8 cellular contexts compared by ENCODE assay signal in genomic region chr2:239328306-239329191, GRCh38.
DNase-seq lines count a peak whose midpoint lies in the region; ATAC-seq and TF ChIP-seq lines count a peak whose summit lies in the region.

No MANE protein-coding gene starts in this region.

- peak overlapping the region; percentile 72 for H2AFZ ChIP-seq in GM23248

- peak overlapping the region; percentile 76 for H3K4me2 ChIP-seq in GM23248 (ENCODE audit: unreplicated experiment)

- in situ Hi-C loops in GM23248 (cut with MboI) (no loop called here), gastrocnemius medialis (cut with MboI; ENCODE audit: low sequenced_read_pairs in 4 of 4) (no loop called here)

- H3K36me3 ChIP-seq in GM23248 (ENCODE audit: low read depth) (no peaks in the 10 kb centered on the region), gastrocnemius medialis (no peaks in the 10 kb centered on the region)

- no peaks in the 10 kb centered on the region for H3K27me3 Mint-ChIP-seq in activated T-helper 17 cell treated with anti-CD3 and anti-CD28 coated beads, Interleukin-2, amount 50 U/mL, for 72 hours
- H3K27me3 Mint-ChIP-seq in immature natural killer cell (ENCODE audit: low read depth in 3 of 3) = peaks cover 0 to 3% (median 1%) of the 10 kb centered on the region in 3 donors

- no peaks in the 10 kb centered on the region for H3K9me3 ChIP-seq in GM23248 (ENCODE audit: low read depth)
- no peaks in the 10 kb centered on the region for H3K9me3 ChIP-seq in gastrocnemius medialis

- no peaks in the 10 kb centered on the region for H3K9me2 ChIP-seq in GM23248 (ENCODE audit: insufficient read depth)

- peak overlapping the region; percentile 78 for H3K4me3 Mint-ChIP-seq in activated T-helper 17 cell treated with anti-CD3 and anti-CD28 coated beads, Interleukin-2, amount 50 U/mL, for 72 hours
- no peak overlapping the region for H3K4me3 Mint-ChIP-seq in immature natural killer cell

- H3K79me2 ChIP-seq in GM23248 (ENCODE audit: insufficient read depth) = peaks cover 33% of the 10 kb centered on the region

- peaks cover 3% of the 10 kb centered on the region; the same call in 1 of the 2 replicates for H4K20me1 ChIP-seq in GM23248 (ENCODE audit: insufficient read depth)

- no peaks in the 10 kb centered on the region for H3K9me3 Mint-ChIP-seq in activated T-helper 17 cell treated with anti-CD3 and anti-CD28 coated beads, Interleukin-2, amount 50 U/mL, for 72 hours
- H3K9me3 Mint-ChIP-seq in immature natural killer cell = no peaks in the 10 kb centered on the region

- H3K9ac ChIP-seq in GM23248 = peak overlapping the region; percentile 63

- DNase-seq in GM23248 = peak; percentile 81
- peak; percentile 92 for DNase-seq in left ventricle myocardium superior
- peak; percentile 81 to 93 for DNase-seq in gastrocnemius medialis
- DNase-seq in immature natural killer cell = no peak

- H3F3A ChIP-seq in GM23248 (ENCODE audit: insufficient read depth) = 0 out of 2 replicates have a peak, but pooled peaks cover 6% of the 10 kb centered on the region

- H3K4me3 ChIP-seq in GM23248 (peak overlapping the region; percentile 24; the same call in 1 of the 2 replicates), gastrocnemius medialis (peak overlapping the region in 3 of 4 donors; percentile 11 to 36 (median 26))

- H3K4me1 ChIP-seq in GM23248 (ENCODE audit: insufficient read depth) = peaks cover 17% of the 10 kb centered on the region
- H3K4me1 ChIP-seq in gastrocnemius medialis = peaks cover 45 to 58% of the 10 kb centered on the region in 2 donors

- intact Hi-C loops in left ventricle myocardium superior (cut with micrococcal nuclease) = no loop called here
- intact Hi-C loops in gastrocnemius medialis (cut with DNase I; ENCODE audit: low total_unique reads) = loop anchor here (2.0 kb wide), 2 partner anchors 18 to 54 kb away; no protein-coding TSS in a partner anchor

- 24 to 26% methylated on average over 20 to 21 of the region's 21 CpGs for WGBS in GM23248 (ENCODE audit: low coverage in 1 of 2, low lambda C conversion rate in 2 of 2, missing lambda C conversion rate in 2 of 2), 2 experiments

- H3K27ac ChIP-seq in GM23248 (peak overlapping the region; percentile 60), gastrocnemius medialis (peak overlapping the region; percentile 96 to 99 (median 98))

- H3K27me3 ChIP-seq in GM23248 (replicated peaks; ENCODE audit: insufficient read depth) = no peaks in the 10 kb centered on the region
- no peaks in the 10 kb centered on the region for H3K27me3 ChIP-seq in gastrocnemius medialis

- peaks cover 45% of the 10 kb centered on the region for H3K4me1 Mint-ChIP-seq in activated T-helper 17 cell treated with anti-CD3 and anti-CD28 coated beads, Interleukin-2, amount 50 U/mL, for 72 hours
- peaks cover 37 to 56% of the 10 kb centered on the region in 2 donors for H3K4me1 Mint-ChIP-seq in immature natural killer cell

- TF ChIP-seq CTCF in gastrocnemius medialis (IDR thresholded peaks at IDR 0.05 in 4 of 5, conservative IDR thresholded peaks at IDR 0.05 in 1 of 5) = peak in 1 of 5 experiments; percentile 11

- ATAC-seq in activated T-helper 17 cell treated with anti-CD3 and anti-CD28 coated beads, Interleukin-2, amount 50 U/mL, for 72 hours (replicated peaks) = no peak
- ATAC-seq in left ventricle myocardium superior (peak; percentile 79), gastrocnemius medialis (peak; percentile 49 to 55), HG02763 (IDR thresholded peaks at IDR 0.05; ENCODE audit: unreplicated experiment) (no peak), GM21576 (IDR thresholded peaks at IDR 0.05; ENCODE audit: unreplicated experiment) (no peak), GM19455 (IDR thresholded peaks at IDR 0.05; ENCODE audit: unreplicated experiment) (no peak)

- no peak overlapping the region for H3K27ac Mint-ChIP-seq in activated T-helper 17 cell treated with anti-CD3 and anti-CD28 coated beads, Interleukin-2, amount 50 U/mL, for 72 hours
- peak overlapping the region in 1 of 6 donors; percentile 22 for H3K27ac Mint-ChIP-seq in immature natural killer cell

- H3K36me3 Mint-ChIP-seq in activated T-helper 17 cell treated with anti-CD3 and anti-CD28 coated beads, Interleukin-2, amount 50 U/mL, for 72 hours (ENCODE audit: low read depth) = peaks cover 6% of the 10 kb centered on the region
- H3K36me3 Mint-ChIP-seq in immature natural killer cell = peaks cover 0 to 11% (median 0%) of the 10 kb centered on the region in 3 donors

- TF ChIP-seq POLR2A in gastrocnemius medialis (IDR thresholded peaks at IDR 0.05) = peak; percentile 91 to 94

Comparison
In these comparisons a context has a peak if more than half of its experiments do, and no peak if none do; other contexts are left out.
1. DNase-seq: peak in GM23248 (single experiment), left ventricle myocardium superior (single experiment) and gastrocnemius medialis (2 of 2); none in immature natural killer cell (0 of 3).
2. ATAC-seq: peak in left ventricle myocardium superior (single experiment) and gastrocnemius medialis (2 of 2); none in activated T-helper 17 cell treated with anti-CD3 and anti-CD28 coated beads, Interleukin-2, amount 50 U/mL, for 72 hours (single experiment), HG02763 (single experiment), GM21576 (single experiment) and GM19455 (single experiment).